In the genomic region with DNA sequence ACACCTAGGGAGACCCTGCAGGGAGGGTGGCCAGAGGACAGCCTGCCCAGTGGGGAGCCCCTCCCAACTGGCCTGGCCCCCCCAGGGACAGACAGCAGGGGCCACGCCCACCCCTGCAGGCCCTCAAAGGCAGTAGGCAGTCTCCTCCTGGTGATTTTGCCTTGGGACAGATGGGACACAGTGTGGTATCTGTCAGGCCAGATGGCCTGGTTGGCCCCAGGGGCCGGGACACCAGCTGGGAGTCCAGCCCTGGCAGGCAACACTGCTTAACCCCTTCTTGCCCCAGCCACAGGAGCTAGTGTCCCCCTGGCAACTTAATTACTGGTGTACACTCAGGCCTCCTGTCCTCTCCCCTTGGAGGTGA, we compare ENCODE assay signal across 13 cellular contexts. TPM values are rescaled to one million over a fixed set of nuclear protein-coding genes. Genes with fewer than 3 reads are reported as not detected.
DNase-seq lines count a peak whose midpoint lies in the region; ATAC-seq, FAIRE-seq and TF ChIP-seq lines count a peak whose summit lies in the region.
"Had no signal": no experiment of that assay in that cellular context is flagged by ENCODE, and none has a peak within 500 bp of the region (broad histone marks: within the 10 kb centered on the region; RNA-seq: fewer than 3 reads in every experiment).

No MANE protein-coding gene starts in this region.

- no peak overlapping the region for H3K4me3 ChIP-seq in A673 (ENCODE audit: low read depth, low read length, poor library complexity, severe bottlenecking)
- H3K4me3 ChIP-seq in mucosa of descending colon = no peak overlapping the region
- H3K4me3 ChIP-seq in MG63 = no peak overlapping the region

- TF ChIP-seq POLR2A in GM12891 (IDR thresholded peaks at IDR 0.05; ENCODE audit: low read depth, low read length) = no peak

- CTCF ChIA-PET in A673 (lab: Charles Lee) = no interaction called here

- H3K9me3 Mint-ChIP-seq in activated T-cell treated with anti-CD3 and anti-CD28 coated beads, Interleukin-2, amount 50 U/mL, for 72 hours = no peaks in the 10 kb centered on the region

- peaks cover 0 to 5% of the 10 kb centered on the region in 2 donors for H3K36me3 Mint-ChIP-seq in activated T-cell treated with anti-CD3 and anti-CD28 coated beads, Interleukin-2, amount 50 U/mL, for 72 hours (ENCODE audit: insufficient read depth in 2 of 2)

- peak overlapping the region; percentile 47 for H3K27ac ChIP-seq in A673 (ENCODE audit: low read depth, low read length, poor library complexity, severe bottlenecking)
- peak overlapping the region; percentile 96 for H3K27ac ChIP-seq in caudate nucleus (ENCODE audit: low read depth, low read length)

- H3K36me3 ChIP-seq in A673 (ENCODE audit: insufficient read depth, low read length, poor library complexity, severe bottlenecking) = no peaks in the 10 kb centered on the region
- no peaks in the 10 kb centered on the region for H3K36me3 ChIP-seq in mucosa of descending colon (ENCODE audit: low read depth)
- H3K36me3 ChIP-seq in MG63 = no peaks in the 10 kb centered on the region

- peak; percentile 50 for ATAC-seq in mucosa of descending colon
- no peak for ATAC-seq in activated T-cell treated with anti-CD3 and anti-CD28 coated beads, Interleukin-2, amount 50 U/mL, for 72 hours (replicated peaks in 1 of 2)

- BruUV-seq in A673 (replicated peaks; lab: Mats Ljungman, UMichigan) = no TSS peak

- intact Hi-C loops in A673 (cut with micrococcal nuclease; ENCODE audit: unreplicated experiment) (no loop called here), mucosa of descending colon (cut with DNase I, micrococcal nuclease) (no loop called here)

- no peak for TF ChIP-seq CTCF in A673 (conservative IDR thresholded peaks at IDR 0.05; ENCODE audit: low read depth, low read length)
- TF ChIP-seq CTCF in mucosa of descending colon (IDR thresholded peaks at IDR 0.05) = no peak

- no peak for DNase-seq in A673 (ENCODE audit: low spot score)
- DNase-seq in NCI-H1694 (lab: John Stamatoyannopoulos, UW) = peak; percentile 47
- DNase-seq in caudate nucleus (lab: John Stamatoyannopoulos, UW) = peak in 43 of 61 donors; percentile 21 to 70 (median 47)
- DNase-seq in mucosa of descending colon = no peak
- DNase-seq in MG63 = no peak
- DNase-seq in GM12891 (ENCODE audit: insufficient read length, low spot score) = no peak
- no peak for DNase-seq in activated T-cell treated with anti-CD3 and anti-CD28 coated beads, Interleukin-2, amount 50 U/mL, for 72 hours
- no peak for DNase-seq in activated T-cell treated with anti-CD3 and anti-CD28 coated beads for 4 hours
- DNase-seq: activated CD4-positive, CD25-positive, alpha-beta regulatory T cell treated with anti-CD3 and anti-CD28 coated beads, Interleukin-2, amount 50 U/mL, for 72 hours; activated effector memory CD4-positive, alpha-beta T cell treated with Interleukin-2 at 50 U/mL for 16 hours; NCI-H2081 treated with DMSO at 0.1 percent for 48 hours; SHP77 treated with DMSO at 0.1 percent for 48 hours had no signal

- H3K4me3 Mint-ChIP-seq in activated T-cell treated with anti-CD3 and anti-CD28 coated beads, Interleukin-2, amount 50 U/mL, for 72 hours = no peak overlapping the region

- POLR2A ChIA-PET in A673 (lab: Charles Lee; ENCODE audit: low non-redundant PET) = no interaction called here

- H3K27me3 Mint-ChIP-seq in activated T-cell treated with anti-CD3 and anti-CD28 coated beads, Interleukin-2, amount 50 U/mL, for 72 hours (ENCODE audit: low read depth) = no peaks in the 10 kb centered on the region

- no peak for FAIRE-seq in GM12891 (lab: Jason Lieb, UNC)
- FAIRE-seq: G401.6 had no signal

- H3K4me1 Mint-ChIP-seq in activated T-cell treated with anti-CD3 and anti-CD28 coated beads, Interleukin-2, amount 50 U/mL, for 72 hours (ENCODE audit: low read depth) = peaks cover 74% of the 10 kb centered on the region

- H3K9me3 ChIP-seq in A673 (ENCODE audit: low read depth, low read length, poor library complexity, severe bottlenecking) (no peaks in the 10 kb centered on the region), mucosa of descending colon (no peaks in the 10 kb centered on the region), MG63 (no peaks in the 10 kb centered on the region)

- H3K27ac Mint-ChIP-seq in activated T-cell treated with anti-CD3 and anti-CD28 coated beads, Interleukin-2, amount 50 U/mL, for 72 hours = no peak overlapping the region

- H3K27me3 ChIP-seq in A673 (replicated peaks; ENCODE audit: insufficient read depth, low read depth, low read length, poor library complexity) = no peaks in the 10 kb centered on the region
- no peaks in the 10 kb centered on the region for H3K27me3 ChIP-seq in MG63

- H3K4me1 ChIP-seq in A673 (ENCODE audit: insufficient read depth, low read length, poor library complexity, severe bottlenecking) (peaks cover 29% of the 10 kb centered on the region), mucosa of descending colon (ENCODE audit: low read depth) (no peaks in the 10 kb centered on the region)

TF ChIP-seq in GM12891, 5 proteins besides CTCF, POLR2A, EP300 and RAD21:
- TF ChIP-seq PAX5 (IDR thresholded peaks at IDR 0.05; ENCODE audit: insufficient read depth, low read length, severe bottlenecking) (no peak), POU2F2 (IDR thresholded peaks at IDR 0.05; ENCODE audit: low read depth, low read length) (no peak), SPI1 (IDR thresholded peaks at IDR 0.05; ENCODE audit: low read depth, low read length) (no peak)

RNA-seq across cellular contexts. Expression of gene IFFO2, which starts 17.8 kb away (rescaled TPM):
- total RNA-seq in A673 (2021) (13.3 and 16.3 TPM in 2 replicates), mucosa of descending colon (10 to 100 TPM; 13.1 to 19.0 (median 15.5) TPM)
- total RNA-seq in MG63 (2014; rRNA removed; shearing (Covaris generic); ENCODE audit: low replicate concordance) = 3.9 and 4.3 TPM in 2 replicates
- 8.1 TPM for polyA plus RNA-seq in GM12891 (2012; ENCODE audit: low read depth, missing spikeins)
- 10 to 100 TPM; 69.2 to 79.1 TPM for total RNA-seq in activated T-cell treated with anti-CD3 and anti-CD28 coated beads, Interleukin-2, amount 50 U/mL, for 72 hours

RNA-seq across cellular contexts. Expression of gene ALDH4A1, which starts 36.3 kb away (rescaled TPM):
- total RNA-seq in A673 (2021) = 18.4 and 23.1 TPM in 2 replicates
- 1 to 10 TPM; 2.7 to 7.7 (median 5.6) TPM for total RNA-seq in mucosa of descending colon
- total RNA-seq in MG63 (2014; rRNA removed; shearing (Covaris generic); ENCODE audit: low replicate concordance) = 5.3 and 23.6 TPM in 2 replicates
- polyA plus RNA-seq in GM12891 (2012; ENCODE audit: low read depth, missing spikeins) = 8.5 TPM
- 10 to 100 TPM in 1 of 2 donors, 1 to 10 TPM in 1; 8.1 to 13.1 TPM for total RNA-seq in activated T-cell treated with anti-CD3 and anti-CD28 coated beads, Interleukin-2, amount 50 U/mL, for 72 hours

Comparison
In these comparisons a context has a peak if more than half of its experiments do, and no peak if none do; other contexts are left out.
1. DNase-seq: peak in NCI-H1694 (single experiment) and caudate nucleus (43 of 61); none in A673 (single experiment), mucosa of descending colon (0 of 3), MG63 (single experiment), GM12891 (single experiment), activated T-cell treated with anti-CD3 and anti-CD28 coated beads, Interleukin-2, amount 50 U/mL, for 72 hours (0 of 2) and activated T-cell treated with anti-CD3 and anti-CD28 coated beads for 4 hours (single experiment).